8 cellular contexts compared by ENCODE assay signal in genomic region chr19:58182989-58183821, GRCh38. TPM values are rescaled to one million over a fixed set of nuclear protein-coding genes. Genes with fewer than 3 reads are reported as not detected.
DNase-seq lines count a peak whose midpoint lies in the region; TF ChIP-seq lines count a peak whose summit lies in the region.

TSS of gene ZNF274 (plus strand) at chr19:58183061. CDS start at chr19:58183966, 905 bp downstream.

- peak within 1 kb of the TSS; percentile 100 for H3K9ac ChIP-seq in GM23248

- H3F3A ChIP-seq in GM23248 (ENCODE audit: insufficient read depth): no peaks in the 10 kb centered on the region

- peak within 1 kb of the TSS; percentile 100 for H3K27ac Mint-ChIP-seq in neural crest cell (ENCODE audit: unreplicated experiment)

- no peaks in the 10 kb centered on the region for H3K4me1 ChIP-seq in GM23248 (ENCODE audit: insufficient read depth)
- peaks cover 0 to 21% (median 8%) of the 10 kb centered on the region in 4 donors for H3K4me1 ChIP-seq in stomach

- H3K79me2 ChIP-seq in GM23248 (ENCODE audit: insufficient read depth): peaks cover 79% of the 10 kb centered on the region

- DNase-seq in EH (ENCODE audit: low read depth) (peak; percentile 92), GM23248 (peak; percentile 97), Kasumi-1 (lab: John Stamatoyannopoulos, UW) (peak; percentile 83 to 84), SHP77 (lab: John Stamatoyannopoulos, UW) (peak; percentile 87), activated gamma-delta T cell (lab: John Stamatoyannopoulos, UW) (peak; percentile 86), fibroblast of villous mesenchyme (ENCODE audit: low read depth) (peak; percentile 96), neural crest cell (ENCODE audit: low read depth, low spot score) (peak; percentile 90), stomach (peak; percentile 93)

- H3K9me3 ChIP-seq in GM23248 (ENCODE audit: low read depth) (peaks cover 14% of the 10 kb centered on the region), stomach (peaks cover 66 to 100% (median 96%) of the 10 kb centered on the region in 4 donors)

- in situ Hi-C loops in GM23248 (cut with MboI): no loop called here

- H3K4me2 ChIP-seq in GM23248 (ENCODE audit: unreplicated experiment): peak within 1 kb of the TSS; percentile 84

- no peaks in the 10 kb centered on the region for H3K27me3 Mint-ChIP-seq in neural crest cell (ENCODE audit: low read depth)

- H3K36me3 ChIP-seq in GM23248 (ENCODE audit: low read depth): peaks cover 65% of the 10 kb centered on the region
- H3K36me3 ChIP-seq in stomach: peaks cover 34 to 73% (median 54%) of the 10 kb centered on the region in 4 donors

- peak within 1 kb of the TSS; percentile 95 for H3K4me3 Mint-ChIP-seq in neural crest cell

- H3K27ac ChIP-seq in GM23248 (peak within 1 kb of the TSS; percentile 100), stomach (peak within 1 kb of the TSS; percentile 97 to 99 (median 98))

- H2AFZ ChIP-seq in GM23248: peak within 1 kb of the TSS; percentile 66

- WGBS in GM23248 (ENCODE audit: low coverage in 1 of 2, low lambda C conversion rate in 2 of 2, missing lambda C conversion rate in 2 of 2), 2 experiments: 1 to 3% methylated on average over 61 to 68 of the region's 80 CpGs
- WGBS in stomach, 5 donors: 0 to 3% (median 1%) methylated on average over 29 to 80 of the region's 80 CpGs

- intact Hi-C loops in stomach (cut with DNase I; ENCODE audit: low total_unique reads): loop anchor here (10.0 kb wide), 1 partner anchor 82 kb away; no protein-coding TSS in a partner anchor

- peaks cover 20% of the 10 kb centered on the region for H3K9me3 Mint-ChIP-seq in neural crest cell

- H3K4me3 ChIP-seq in GM23248 (peak within 1 kb of the TSS; percentile 85), fibroblast of villous mesenchyme (ENCODE audit: low read depth, low read length) (peak within 1 kb of the TSS; percentile 93), stomach (peak within 1 kb of the TSS; percentile 79 to 89 (median 86))

- H3K36me3 Mint-ChIP-seq in neural crest cell (ENCODE audit: low read depth): peaks cover 58% of the 10 kb centered on the region

- H3K27me3 ChIP-seq in GM23248 (replicated peaks; ENCODE audit: insufficient read depth) (no peaks in the 10 kb centered on the region), stomach (no peaks in the 10 kb centered on the region)

- H3K4me1 Mint-ChIP-seq in neural crest cell: peaks cover 15% of the 10 kb centered on the region

- TF ChIP-seq CTCF in fibroblast of villous mesenchyme (IDR thresholded peaks at IDR 0.05; ENCODE audit: insufficient read depth, low read depth, low read length): no peak
- TF ChIP-seq CTCF in neural crest cell (conservative IDR thresholded peaks at IDR 0.05): no peak
- TF ChIP-seq CTCF in stomach (IDR thresholded peaks at IDR 0.05): no peak

- TF ChIP-seq POLR2A in stomach (IDR thresholded peaks at IDR 0.05): no peak

- no peak for TF ChIP-seq EP300 in stomach (IDR thresholded peaks at IDR 0.05)

- no peaks in the 10 kb centered on the region for H3K9me2 ChIP-seq in GM23248 (ENCODE audit: insufficient read depth)

- no peaks in the 10 kb centered on the region for H4K20me1 ChIP-seq in GM23248 (ENCODE audit: insufficient read depth)

RNA-seq across cellular contexts. Expression of gene ZNF274, which starts in this region (rescaled TPM):
- total RNA-seq in GM23248 (2014; rRNA removed; shearing (Covaris generic)): 18.2 and 20.8 TPM in 2 replicates
- polyA plus RNA-seq in GM23248 (2016; fragmentation: Nextera tagmentation; extraction: Ambion mirVana) (16.5 and 18.0 TPM in 2 replicates), stomach (10 to 100 TPM in 2 of 3 donors, 1 to 10 TPM in 1; 5.9 to 16.1 (median 12.2) TPM)
- total RNA-seq in fibroblast of villous mesenchyme (12.9 and 17.7 TPM in 2 replicates), neural crest cell (25.6 and 26.8 TPM in 2 replicates), stomach (10 to 100 TPM in 4 of 5 donors, 1 to 10 TPM in 1; 6.2 to 46.9 (median 28.6) TPM)

Comparison
In these comparisons a context has a peak if more than half of its experiments do, and no peak if none do; other contexts are left out.
1. Peak in every context shown above with its lines: DNase-seq, H3K4me3 ChIP-seq and H3K27ac ChIP-seq.